In the genomic region with DNA sequence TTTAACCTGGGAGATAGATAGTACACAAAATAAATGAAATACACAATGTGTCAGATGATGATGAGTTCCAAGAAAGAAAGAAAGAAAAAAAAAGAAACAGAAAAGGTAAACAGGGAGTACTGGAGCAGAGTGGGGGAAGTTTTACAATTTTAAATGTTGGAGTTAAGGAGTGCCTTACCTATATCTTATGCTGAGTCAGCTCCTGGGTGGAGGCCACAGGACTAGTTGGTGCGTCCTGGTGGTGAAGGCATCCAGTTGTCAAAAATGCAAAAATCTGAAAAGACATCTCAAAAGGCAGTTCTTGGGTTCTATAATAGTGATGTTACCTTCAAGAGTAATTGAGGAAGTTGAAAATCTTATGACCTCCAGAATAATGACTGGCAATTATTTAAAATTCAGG, we compare ENCODE assay signal across 26 cellular contexts. TPM values are rescaled to one million over a fixed set of nuclear protein-coding genes. Genes with fewer than 3 reads are reported as not detected.
"Had no signal": no experiment of that assay in that cellular context is flagged by ENCODE, and none has a peak within 500 bp of the region (broad histone marks: within the 10 kb centered on the region; RNA-seq: fewer than 3 reads in every experiment).

No MANE protein-coding gene starts in this region.

- H3K4me1 ChIP-seq: gastroesophageal sphincter, heart left ventricle, left lung, prostate gland, right atrium auricular region, sigmoid colon, tibial nerve, upper lobe of right lung, uterus had no signal

- H3K27ac ChIP-seq: dorsolateral prefrontal cortex, epithelial cell of prostate, gastroesophageal sphincter, heart left ventricle, left lung, prostate gland, right atrium auricular region, sigmoid colon, thoracic aorta, tibial nerve, upper lobe of right lung, uterus had no signal

- FAIRE-seq: islet of Langerhans had no signal

- H3K9me3 ChIP-seq: gastroesophageal sphincter, left lung, prostate gland, sigmoid colon, thoracic aorta, upper lobe of right lung, uterus had no signal

- ATAC-seq: esophagus mucosa; gastroesophageal sphincter; heart left ventricle; left cardiac atrium; left lung; naive thymus-derived CD8-positive, alpha-beta T cell; stimulated activated naive B cell treated with anti-CD40 and anti-IgM and Interleukin-4, amounts not matched to agents 10 μg/mL and 1 μg/mL and 100 μg/mL, for 72 hours; upper lobe of right lung had no signal

- H3K4me3 ChIP-seq: dorsolateral prefrontal cortex, gastroesophageal sphincter, heart left ventricle, left lung, prostate gland, right atrium auricular region, sigmoid colon, thoracic aorta, tibial nerve, upper lobe of right lung, uterus had no signal

- H3K36me3 ChIP-seq: gastroesophageal sphincter, heart left ventricle, left lung, prostate gland, right atrium auricular region, sigmoid colon, thoracic aorta, tibial nerve, upper lobe of right lung, uterus had no signal

- H3K27me3 ChIP-seq: gastroesophageal sphincter, heart left ventricle, left lung, right atrium auricular region, sigmoid colon, tibial nerve, upper lobe of right lung, uterus had no signal

- DNase-seq: dorsolateral prefrontal cortex; effector CD4-positive, alpha-beta T cell; foreskin fibroblast; heart left ventricle; hippocampal formation; left cardiac atrium; left lung; mesendoderm; midbrain; naive thymus-derived CD8-positive, alpha-beta T cell; nephron progenitor cell; nucleus accumbens; sigmoid colon; stimulated activated CD4-positive, alpha-beta T cell treated with anti-CD3 and anti-CD28 coated beads, Interleukin-4, amount 100 ng/mL, for 4 hours; stimulated activated naive B cell treated with anti-CD40 and anti-IgM and Interleukin-4, amounts not matched to agents 10 μg/mL and 1 μg/mL and 100 μg/mL, for 72 hours; upper lobe of right lung; uterus had no signal

RNA-seq across cellular contexts. Expression of gene MTMR8, which starts 42.4 kb away (rescaled TPM):
- total RNA-seq: myocyte had no signal
